ENCODE assay signal across 26 cellular contexts in genomic region chr19:33420821-33421220, GRCh38.
"Had no signal": no experiment of that assay in that cellular context is flagged by ENCODE, and none has a peak within 500 bp of the region (broad histone marks: within the 10 kb centered on the region; RNA-seq: fewer than 3 reads in every experiment).

No MANE protein-coding gene starts in this region.

- ATAC-seq: natural killer cell treated with Interleukin-12 subunit alpha and Interleukin-12 subunit beta and Interleukin-15 and Interleukin-18, amount 100 ng/mL, for 72 hours; psoas muscle; right cardiac atrium; right lobe of liver; stimulated activated effector memory CD8-positive, alpha-beta T cell treated with anti-CD3 and anti-CD28 coated beads, Interleukin-12 subunit alpha, Interleukin-12 subunit beta, amount 100 ng/mL, for 72 hours; stimulated activated naive B cell treated with anti-CD40 and anti-IgM and Interleukin-4, amounts not matched to agents 10 μg/mL and 1 μg/mL and 100 μg/mL, for 72 hours had no signal

- H3K27ac ChIP-seq: neutrophil, ovary, parathyroid adenoma, psoas muscle, right lobe of liver, sigmoid colon, stomach, thoracic aorta, thyroid gland, tibial nerve, upper lobe of left lung, vagina had no signal

- H3K4me3 ChIP-seq: ovary, psoas muscle, right lobe of liver, sigmoid colon, stomach, thoracic aorta, thyroid gland, tibial nerve, upper lobe of left lung, vagina had no signal

- H3K9ac ChIP-seq: parathyroid adenoma had no signal

- DNase-seq: nephron progenitor cell; nucleus accumbens; ovary; psoas muscle; sigmoid colon; small intestine; stimulated activated CD4-positive, alpha-beta T cell treated with anti-CD3 and anti-CD28 coated beads, Interleukin-15, amount 100 ng/mL, for 24 hours; stimulated activated CD4-positive, alpha-beta T cell treated with anti-CD3 and anti-CD28 coated beads, Interleukin-2, amount 100 ng/mL, for 24 hours; stimulated activated CD4-positive, alpha-beta T cell treated with anti-CD3 and anti-CD28 coated beads, Interleukin-2, amount 100 ng/mL, for 48 hours; stimulated activated CD4-positive, alpha-beta T cell treated with anti-CD3 and anti-CD28 coated beads, Interleukin-4, amount 100 ng/mL, for 24 hours; stimulated activated naive B cell treated with anti-CD40 and anti-IgM and Interleukin-4, amounts not matched to agents 10 μg/mL and 1 μg/mL and 100 μg/mL, for 72 hours; stimulated activated naive CD4-positive, alpha-beta T cell treated with Interleukin-2 at 50 U/mL for 16 hours; stomach; thyroid gland; trophoblast cell; upper lobe of left lung had no signal

- FAIRE-seq: small intestine, urothelium cell line had no signal

- H3K4me1 ChIP-seq: parathyroid adenoma, psoas muscle, right lobe of liver, thyroid gland had no signal

- H2AFZ ChIP-seq: parathyroid adenoma had no signal

- H3K27me3 ChIP-seq: neutrophil, ovary, right lobe of liver, sigmoid colon, stomach, thyroid gland, tibial nerve, upper lobe of left lung, vagina had no signal

- H3K9me3 ChIP-seq: neutrophil, ovary, psoas muscle, right lobe of liver, sigmoid colon, stomach, thoracic aorta, thyroid gland, tibial nerve, upper lobe of left lung, vagina had no signal

- H3K36me3 ChIP-seq: neutrophil, ovary, sigmoid colon, thoracic aorta, thyroid gland, upper lobe of left lung, vagina had no signal
